Comparison of ENCODE assay signal across 18 cellular contexts in the genomic region with DNA sequence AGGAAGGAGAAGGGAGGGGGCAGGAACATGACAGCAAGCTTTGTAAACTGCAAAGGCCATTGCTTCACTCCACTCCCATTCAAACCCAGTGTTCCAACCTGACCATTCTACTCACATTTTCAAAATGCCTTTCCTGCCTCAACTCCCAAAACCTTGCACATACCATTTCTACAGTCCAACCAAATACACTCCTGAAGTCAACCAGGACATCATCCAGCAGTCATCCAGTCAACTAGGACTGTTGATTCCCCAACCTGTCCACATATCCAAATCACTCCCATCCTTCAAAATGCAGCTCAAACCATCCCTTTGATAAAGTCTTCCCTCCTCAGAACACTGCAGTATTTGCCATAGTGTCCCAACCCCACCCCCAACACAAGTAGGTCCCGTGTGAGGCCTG. TPM values are rescaled to one million over a fixed set of nuclear protein-coding genes. Genes with fewer than 3 reads are reported as not detected.
DNase-seq lines count a peak whose midpoint lies in the region; ATAC-seq and TF ChIP-seq lines count a peak whose summit lies in the region.
"Had no signal": no experiment of that assay in that cellular context is flagged by ENCODE, and none has a peak within 500 bp of the region (broad histone marks: within the 10 kb centered on the region; RNA-seq: fewer than 3 reads in every experiment).

No MANE protein-coding gene starts in this region.

- H3K36me3 ChIP-seq in WERI-Rb-1: peaks cover 30% of the 10 kb centered on the region

- H3K9me3 Mint-ChIP-seq in activated CD4-positive, alpha-beta T cell treated with anti-CD3 and anti-CD28 coated beads for 36 hours (ENCODE audit: low read depth): no peaks in the 10 kb centered on the region
- H3K9me3 Mint-ChIP-seq in nephron progenitor cell (no peaks in the 10 kb centered on the region), type B pancreatic cell (no peaks in the 10 kb centered on the region)
- H3K9me3 Mint-ChIP-seq: CD8-positive, alpha-beta T cell; H9 had no signal

- H3K4me3 Mint-ChIP-seq in activated CD4-positive, alpha-beta T cell treated with anti-CD3 and anti-CD28 coated beads for 36 hours: peak overlapping the region; percentile 3
- H3K4me3 Mint-ChIP-seq in nephron progenitor cell (no peak overlapping the region), type B pancreatic cell (peak overlapping the region; percentile 71)
- H3K4me3 Mint-ChIP-seq: CD14-positive monocyte; CD8-positive, alpha-beta T cell; H9 had no signal

- H3K27ac ChIP-seq in WERI-Rb-1: peak overlapping the region; percentile 44; the same call in 1 of the 2 replicates
- H3K27ac ChIP-seq: A549, BLaER1 had no signal

- no peak for DNase-seq in activated CD4-positive, alpha-beta T cell treated with anti-CD3 and anti-CD28 coated beads for 36 hours
- DNase-seq in activated CD4-positive, alpha-beta T cell treated with anti-CD3 and anti-CD28 coated beads, Interleukin-2, amount 50 U/mL, for 48 hours: no peak
- DNase-seq in WERI-Rb-1 (no peak), nephron progenitor cell (no peak), type B pancreatic cell (ENCODE audit: extremely low spot score, unreplicated experiment) (no peak), cortex of kidney (lab: John Stamatoyannopoulos, UW) (no peak)
- DNase-seq: AML-193; CD8-positive, alpha-beta T cell; DMS 273 treated with DMSO at 0.1 percent for 48 hours; DMS53; DND-41; EL; H9 had no signal

- H3K9me3 ChIP-seq in WERI-Rb-1 (ENCODE audit: severe bottlenecking): no peaks in the 10 kb centered on the region
- H3K9me3 ChIP-seq: A549, BLaER1 had no signal

- H3K27me3 Mint-ChIP-seq in activated CD4-positive, alpha-beta T cell treated with anti-CD3 and anti-CD28 coated beads for 36 hours: peaks cover 3% of the 10 kb centered on the region
- H3K27me3 Mint-ChIP-seq in nephron progenitor cell (ENCODE audit: low read depth, poor library complexity) (peaks cover 12% of the 10 kb centered on the region), type B pancreatic cell (no peaks in the 10 kb centered on the region)

- CTCF ChIA-PET in activated CD4-positive, alpha-beta T cell treated with anti-CD3 and anti-CD28 coated beads for 36 hours (lab: Charles Lee): interaction anchor here (1.1 to 6.6 kb wide), 2 partner anchors 12 to 154 kb away, joined by 4 to 72 read pairs; a partner anchor contains a TSS

- H3K4me3 ChIP-seq in WERI-Rb-1 (ENCODE audit: low read depth, low read length): no peak overlapping the region
- H3K4me3 ChIP-seq: A549, BLaER1 had no signal

- peaks cover 5% of the 10 kb centered on the region for H3K36me3 Mint-ChIP-seq in activated CD4-positive, alpha-beta T cell treated with anti-CD3 and anti-CD28 coated beads for 36 hours (ENCODE audit: low read depth)
- peaks cover 11% of the 10 kb centered on the region for H3K36me3 Mint-ChIP-seq in nephron progenitor cell (ENCODE audit: low read depth)
- peaks cover 7% of the 10 kb centered on the region for H3K36me3 Mint-ChIP-seq in type B pancreatic cell

- POLR2A ChIA-PET in activated CD4-positive, alpha-beta T cell treated with anti-CD3 and anti-CD28 coated beads for 36 hours (lab: Charles Lee): interaction anchor here (0.6 kb wide), 1 partner anchor 24 kb away, joined by 3 read pairs; no protein-coding TSS in a partner anchor

- no peak for ATAC-seq in activated CD4-positive, alpha-beta T cell treated with anti-CD3 and anti-CD28 coated beads for 36 hours
- ATAC-seq in GM19455 (IDR thresholded peaks at IDR 0.05; ENCODE audit: unreplicated experiment) (no peak), HG03432 (IDR thresholded peaks at IDR 0.05; ENCODE audit: unreplicated experiment) (no peak)
- ATAC-seq: A549; CD8-positive, alpha-beta T cell had no signal

- H3K4me1 Mint-ChIP-seq in activated CD4-positive, alpha-beta T cell treated with anti-CD3 and anti-CD28 coated beads for 36 hours: peaks cover 14% of the 10 kb centered on the region
- peaks cover 50% of the 10 kb centered on the region for H3K4me1 Mint-ChIP-seq in nephron progenitor cell
- peaks cover 31% of the 10 kb centered on the region for H3K4me1 Mint-ChIP-seq in type B pancreatic cell (ENCODE audit: unreplicated experiment)

- TF ChIP-seq CTCF in WERI-Rb-1 (IDR thresholded peaks at IDR 0.05; ENCODE audit: low read depth, low read length): no peak
- TF ChIP-seq CTCF in nephron progenitor cell (IDR thresholded peaks at IDR 0.05): no peak
- TF ChIP-seq CTCF in type B pancreatic cell (conservative IDR thresholded peaks at IDR 0.05): no peak

- intact Hi-C loops in activated CD4-positive, alpha-beta T cell treated with anti-CD3 and anti-CD28 coated beads for 36 hours (cut with DNase I, micrococcal nuclease): loop anchor here in 1 of 2 experiments (5.0 kb wide), 2 partner anchors 104 to 509 kb away; a partner anchor contains a TSS

- no peaks in the 10 kb centered on the region for H3K27me3 ChIP-seq in WERI-Rb-1 (ENCODE audit: insufficient read depth, low read depth, severe bottlenecking)
- H3K27me3 ChIP-seq: BLaER1 had no signal

- H3K27ac Mint-ChIP-seq in activated CD4-positive, alpha-beta T cell treated with anti-CD3 and anti-CD28 coated beads for 36 hours: no peak overlapping the region
- H3K27ac Mint-ChIP-seq in nephron progenitor cell: peak overlapping the region; percentile 9
- H3K27ac Mint-ChIP-seq in type B pancreatic cell: no peak overlapping the region
- H3K27ac Mint-ChIP-seq: CD14-positive monocyte; CD8-positive, alpha-beta T cell; H9 had no signal

RNA-seq across cellular contexts. Expression of a gene that starts 2.9 kb away (rescaled TPM):
- total RNA-seq in activated CD4-positive, alpha-beta T cell treated with anti-CD3 and anti-CD28 coated beads for 36 hours: 10 to 100 TPM; 19.5 to 28.5 TPM
- 48.3 and 52.5 TPM in 2 replicates for total RNA-seq in type B pancreatic cell (ENCODE audit: low replicate concordance)
